Comparison of ENCODE assay signal across 7 cellular contexts in genomic region chr1:80143361-80143760, GRCh38.
"Had no signal": no experiment of that assay in that cellular context is flagged by ENCODE, and none has a peak within 500 bp of the region (broad histone marks: within the 10 kb centered on the region; RNA-seq: fewer than 3 reads in every experiment).

No MANE protein-coding gene starts in this region.

- H3K9ac ChIP-seq: GM23248, KMS-11 had no signal

- H3K4me3 ChIP-seq: GM23248, HAP-1 had no signal

- H3K9me3 ChIP-seq: HAP-1 had no signal

- H3K4me2 ChIP-seq: KMS-11 had no signal

- DNase-seq: GM23248, GOT3, HFFc6, KBM-7 had no signal

- H3K36me3 ChIP-seq: HAP-1 had no signal

- H3K4me1 ChIP-seq: HAP-1 had no signal

- H3K27ac ChIP-seq: GM23248, KMS-11 had no signal

- ATAC-seq: HCT116 had no signal

- H2AFZ ChIP-seq: GM23248 had no signal
